ENCODE assay signal across 8 cellular contexts in the genomic region with DNA sequence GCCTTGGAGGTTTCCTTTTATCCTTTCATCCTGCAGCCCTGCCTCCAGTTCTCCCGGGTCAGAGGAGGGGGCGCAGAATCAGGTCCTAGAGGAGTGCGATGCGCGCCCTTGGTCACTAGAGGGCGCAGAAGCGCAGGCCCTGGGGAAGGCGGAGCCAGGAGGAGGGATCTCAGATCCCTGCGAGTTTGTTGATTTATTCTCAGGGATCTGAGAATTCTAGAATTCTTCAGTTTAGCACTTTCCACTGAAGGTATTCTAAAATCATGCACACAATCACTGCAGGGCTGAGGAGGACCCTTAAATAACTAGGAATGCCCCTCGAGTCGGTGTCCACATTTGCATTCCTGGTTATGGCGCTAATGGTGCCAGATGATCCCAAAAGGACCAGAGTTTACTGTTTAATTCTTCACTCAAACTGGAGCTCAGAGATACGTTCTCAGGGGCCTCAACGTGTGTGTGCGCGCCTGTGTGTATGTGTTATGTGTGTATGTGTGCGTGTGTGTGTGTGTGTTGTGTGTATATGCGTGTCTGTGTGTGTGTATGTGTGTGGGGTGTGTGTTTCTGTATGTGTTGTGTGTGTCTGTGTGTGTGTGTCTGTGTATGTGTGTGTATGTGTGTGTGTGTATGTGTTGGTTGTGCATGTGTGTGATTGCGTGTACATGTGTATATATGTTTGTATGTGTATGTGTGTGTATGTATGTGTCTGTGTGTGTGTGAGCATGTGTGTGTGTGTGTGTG. TPM values are rescaled to one million over a fixed set of nuclear protein-coding genes. Genes with fewer than 3 reads are reported as not detected.
A peak's percentile ranks its signal among the peaks of the same experiment; 100 is the strongest.
DNase-seq lines count a peak whose midpoint lies in the region; ATAC-seq and TF ChIP-seq lines count a peak whose summit lies in the region.

No MANE protein-coding gene starts in this region.

- no peak for TF ChIP-seq EP300 in ovary (IDR thresholded peaks at IDR 0.05)
- TF ChIP-seq EP300 in transverse colon (IDR thresholded peaks at IDR 0.05; ENCODE audit: low read depth), result no peak

- peaks cover 0 to 3% (median 0%) of the 10 kb centered on the region in 4 donors for H3K4me1 ChIP-seq in Peyer's patch
- no peaks in the 10 kb centered on the region for H3K4me1 ChIP-seq in foreskin keratinocyte
- H3K4me1 ChIP-seq in ovary (ENCODE audit: insufficient read depth), result no peaks in the 10 kb centered on the region
- peaks cover 0 to 3% (median 0%) of the 10 kb centered on the region in 4 donors for H3K4me1 ChIP-seq in transverse colon

- no peak overlapping the region for H3K27ac Mint-ChIP-seq in activated T-helper 2 cell treated with anti-CD3 and anti-CD28 coated beads, Interferon-gamma antibody, Interleukin-2, Interleukin-4, amounts not matched to agents 10 μg/mL and 5 μg/mL and 100 μg/mL, durations not matched to agents 14 hours and 24 hours and 36 hours

- TF ChIP-seq CTCF in Peyer's patch (IDR thresholded peaks at IDR 0.05) (peak; percentile 67 to 90 (median 71)), foreskin keratinocyte (conservative IDR thresholded peaks at IDR 0.05) (peak; percentile 86), ovary (IDR thresholded peaks at IDR 0.05) (peak; percentile 52 to 86 (median 63)), transverse colon (IDR thresholded peaks at IDR 0.05) (peak; percentile 72 to 95 (median 91))

- no peak for TF ChIP-seq POLR2A in Peyer's patch (IDR thresholded peaks at IDR 0.05)
- no peak for TF ChIP-seq POLR2A in ovary (IDR thresholded peaks at IDR 0.05)
- no peak for TF ChIP-seq POLR2A in transverse colon (IDR thresholded peaks at IDR 0.05)

- DNase-seq in COR-L47 (lab: John Stamatoyannopoulos, UW) (peak; percentile 16), Peyer's patch (peak; percentile 43 to 79 (median 71)), foreskin keratinocyte (peak in 1 of 2 donors; percentile 27), ovary (peak; percentile 42 to 79 (median 65)), transverse colon (peak; percentile 60)
- peak; percentile 57 for DNase-seq in activated T-helper 2 cell treated with anti-CD3 and anti-CD28 coated beads, Interferon-gamma antibody, Interleukin-2, Interleukin-4, amounts not matched to agents 10 μg/mL and 5 μg/mL and 100 μg/mL, durations not matched to agents 14 hours and 24 hours and 36 hours (ENCODE audit: low spot score)

- peaks cover 4% of the 10 kb centered on the region for H3K27me3 Mint-ChIP-seq in activated T-helper 2 cell treated with anti-CD3 and anti-CD28 coated beads, Interferon-gamma antibody, Interleukin-2, Interleukin-4, amounts not matched to agents 10 μg/mL and 5 μg/mL and 100 μg/mL, durations not matched to agents 14 hours and 24 hours and 36 hours (ENCODE audit: low read depth)

- H3K9me3 ChIP-seq in Peyer's patch (no peaks in the 10 kb centered on the region), ovary (no peaks in the 10 kb centered on the region), transverse colon (no peaks in the 10 kb centered on the region)

- H3K4me3 Mint-ChIP-seq in activated T-helper 2 cell treated with anti-CD3 and anti-CD28 coated beads, Interferon-gamma antibody, Interleukin-2, Interleukin-4, amounts not matched to agents 10 μg/mL and 5 μg/mL and 100 μg/mL, durations not matched to agents 14 hours and 24 hours and 36 hours (ENCODE audit: low read depth), result no peak overlapping the region

- H3K36me3 Mint-ChIP-seq in activated T-helper 2 cell treated with anti-CD3 and anti-CD28 coated beads, Interferon-gamma antibody, Interleukin-2, Interleukin-4, amounts not matched to agents 10 μg/mL and 5 μg/mL and 100 μg/mL, durations not matched to agents 14 hours and 24 hours and 36 hours (ENCODE audit: low read depth), result no peaks in the 10 kb centered on the region

- intact Hi-C loops in activated T-helper 2 cell treated with anti-CD3 and anti-CD28 coated beads, Interferon-gamma antibody, Interleukin-2, Interleukin-4, amounts not matched to agents 10 μg/mL and 5 μg/mL and 100 μg/mL, durations not matched to agents 14 hours and 24 hours and 36 hours (cut with micrococcal nuclease), result no loop called here
- intact Hi-C loops in ovary (cut with DNase I), result loop anchor here in 2 of 4 donors (10.0 kb wide), 1 partner anchor 1280 kb away; the partner anchor contains the start of gene HS3ST3B1 (in 2 of the 2)
- intact Hi-C loops in transverse colon (cut with DNase I; ENCODE audit: low total_unique reads), result no loop called here

- H3K27ac ChIP-seq in Peyer's patch (no peak overlapping the region), foreskin keratinocyte (no peak overlapping the region), ovary (no peak overlapping the region), transverse colon (no peak overlapping the region)

- H3K4me1 Mint-ChIP-seq in activated T-helper 2 cell treated with anti-CD3 and anti-CD28 coated beads, Interferon-gamma antibody, Interleukin-2, Interleukin-4, amounts not matched to agents 10 μg/mL and 5 μg/mL and 100 μg/mL, durations not matched to agents 14 hours and 24 hours and 36 hours (ENCODE audit: low read depth), result peaks cover 3% of the 10 kb centered on the region

- peak; percentile 87 for ATAC-seq in GM19452 (IDR thresholded peaks at IDR 0.05; ENCODE audit: unreplicated experiment)
- peak; percentile 84 for ATAC-seq in HG03521 (IDR thresholded peaks at IDR 0.05; ENCODE audit: unreplicated experiment)
- ATAC-seq in foreskin keratinocyte, result peak; percentile 93

- H3K27me3 ChIP-seq in Peyer's patch, result no peaks in the 10 kb centered on the region
- no peaks in the 10 kb centered on the region for H3K27me3 ChIP-seq in foreskin keratinocyte
- no peaks in the 10 kb centered on the region for H3K27me3 ChIP-seq in ovary
- no peaks in the 10 kb centered on the region for H3K27me3 ChIP-seq in transverse colon

- H3K36me3 ChIP-seq in Peyer's patch (no peaks in the 10 kb centered on the region), ovary (no peaks in the 10 kb centered on the region), transverse colon (no peaks in the 10 kb centered on the region)

- no peaks in the 10 kb centered on the region for H3K9me3 Mint-ChIP-seq in activated T-helper 2 cell treated with anti-CD3 and anti-CD28 coated beads, Interferon-gamma antibody, Interleukin-2, Interleukin-4, amounts not matched to agents 10 μg/mL and 5 μg/mL and 100 μg/mL, durations not matched to agents 14 hours and 24 hours and 36 hours

- H3K4me3 ChIP-seq in Peyer's patch, result peak overlapping the region in 1 of 4 donors; percentile 43
- peak overlapping the region; percentile 10 for H3K4me3 ChIP-seq in ovary
- H3K4me3 ChIP-seq in transverse colon, result no peak overlapping the region

- WGBS in ovary, 3 donors, result 22 to 29% (median 27%) methylated on average over 19 of the region's 19 CpGs
- WGBS in transverse colon (ENCODE audit: low coverage in 1 of 2), 2 donors, result 28 to 32% methylated on average over 9 to 19 of the region's 19 CpGs

- in situ Hi-C loops in transverse colon (cut with MboI; ENCODE audit: low pct_ligation_motif_present in 1 of 4, low pct_unique_long_range_greater_than_20kb in 1 of 4, low sequenced_read_pairs in 3 of 4), result loop anchor here in 3 of 4 donors (25.0 kb wide), 4 partner anchors 262 to 1012 kb away; partner anchors contain the start of gene MAP2K4 (in 1 of the 3)

RNA-seq across cellular contexts. Expression of gene ELAC2, which starts 6.9 kb away (rescaled TPM):
- total RNA-seq in Peyer's patch, result 100 to 1,000 TPM in 1 of 4 donors, 10 to 100 TPM in 3; 57.1 to 235 (median 93.7) TPM
- 80.7 and 91.2 TPM in 2 replicates for total RNA-seq in activated T-helper 2 cell treated with anti-CD3 and anti-CD28 coated beads, Interferon-gamma antibody, Interleukin-2, Interleukin-4, amounts not matched to agents 10 μg/mL and 5 μg/mL and 100 μg/mL, durations not matched to agents 14 hours and 24 hours and 36 hours
- total RNA-seq in foreskin keratinocyte, result 67.9 and 71.5 TPM in 2 replicates
- polyA plus RNA-seq in foreskin keratinocyte, result 50.0 and 54.2 TPM in 2 replicates
- total RNA-seq in ovary, result 10 to 100 TPM; 32.8 to 46.6 (median 38.4) TPM
- polyA plus RNA-seq in ovary, result 10 to 100 TPM; 24.5 to 83.2 TPM
- total RNA-seq in transverse colon, result 100 to 1,000 TPM in 1 of 4 donors, 10 to 100 TPM in 3; 56.2 to 143 (median 66.0) TPM
